8 cellular contexts compared by ENCODE assay signal in genomic region chr4:72302981-72303704, GRCh38.
A peak's percentile ranks its signal among the peaks of the same experiment; 100 is the strongest.
DNase-seq lines count a peak whose midpoint lies in the region; ATAC-seq and TF ChIP-seq lines count a peak whose summit lies in the region.

No MANE protein-coding gene starts in this region.

- H3K9me2 ChIP-seq in DOHH2 (replicated peaks; ENCODE audit: control insufficient read depth, low read length) = no peaks in the 10 kb centered on the region

- H4K20me1 ChIP-seq in DOHH2 (ENCODE audit: control insufficient read depth, insufficient read depth, low read depth, low read length) = no peaks in the 10 kb centered on the region

- H3K79me2 ChIP-seq in DOHH2 (ENCODE audit: control insufficient read depth, low read length) = no peaks in the 10 kb centered on the region

- no peaks in the 10 kb centered on the region for H3K27me3 Mint-ChIP-seq in activated naive CD8-positive, alpha-beta T cell treated with anti-CD3 and anti-CD28 coated beads for 36 hours

- no peaks in the 10 kb centered on the region for H3F3A ChIP-seq in DOHH2 (ENCODE audit: control insufficient read depth, insufficient read depth)

- POLR2A ChIA-PET in RWPE1 (lab: Yijun Ruan, JAX; ENCODE audit: low non-redundant PET) = no interaction called here

- no peaks in the 10 kb centered on the region for H3K36me3 Mint-ChIP-seq in activated naive CD8-positive, alpha-beta T cell treated with anti-CD3 and anti-CD28 coated beads for 36 hours

- no peaks in the 10 kb centered on the region for H3K4me1 ChIP-seq in DOHH2 (ENCODE audit: control insufficient read depth, low read length)

- no peak overlapping the region for H3K4me2 ChIP-seq in DOHH2 (ENCODE audit: low read length)

- DNase-seq in RWPE1 (ENCODE audit: low spot score) (peak; percentile 20), iPS DF 19.7 (ENCODE audit: low read depth, low spot score) (peak; percentile 35)
- DNase-seq in activated naive CD8-positive, alpha-beta T cell treated with anti-CD3 and anti-CD28 coated beads for 36 hours = peak; percentile 25
- peak; percentile 1 to 51 (median 4) for DNase-seq in stimulated activated CD4-positive, alpha-beta T cell treated with anti-CD3 and anti-CD28 coated beads, Interleukin-12 subunit alpha, Interleukin-12 subunit beta, amount 100 ng/mL, for 48 hours (ENCODE audit: low read depth in 2 of 3, low spot score in 1 of 3)

- no peaks in the 10 kb centered on the region for H3K9me3 ChIP-seq in DOHH2 (ENCODE audit: control insufficient read depth, insufficient read depth, low read length)

- no peaks in the 10 kb centered on the region for H3K9me3 Mint-ChIP-seq in activated naive CD8-positive, alpha-beta T cell treated with anti-CD3 and anti-CD28 coated beads for 36 hours

- ATAC-seq in GM19372 (IDR thresholded peaks at IDR 0.05; ENCODE audit: low read depth, unreplicated experiment) = peak; percentile 89
- peak; percentile 92 for ATAC-seq in HG03342 (IDR thresholded peaks at IDR 0.05; ENCODE audit: unreplicated experiment)
- ATAC-seq in HG03457 (IDR thresholded peaks at IDR 0.05; ENCODE audit: unreplicated experiment) = no peak

- TF ChIP-seq CTCF in DOHH2 (IDR thresholded peaks at IDR 0.05; ENCODE audit: low read depth, low read length, poor library complexity, severe bottlenecking) = peak; percentile 76
- TF ChIP-seq CTCF in RWPE1 (conservative IDR thresholded peaks at IDR 0.05; ENCODE audit: low read depth) = peak; percentile 68

- H3K36me3 ChIP-seq in DOHH2 (ENCODE audit: control insufficient read depth, low read length) = no peaks in the 10 kb centered on the region

- no peaks in the 10 kb centered on the region for H3K4me1 Mint-ChIP-seq in activated naive CD8-positive, alpha-beta T cell treated with anti-CD3 and anti-CD28 coated beads for 36 hours

- H3K4me3 ChIP-seq in DOHH2 (ENCODE audit: low read length) = no peak overlapping the region

- H3K27ac Mint-ChIP-seq in activated naive CD8-positive, alpha-beta T cell treated with anti-CD3 and anti-CD28 coated beads for 36 hours = no peak overlapping the region

- CTCF ChIA-PET in RWPE1 (lab: Yijun Ruan, JAX) = interaction anchor here (0.5 to 1.3 kb wide), 6 partner anchors 15 to 1391 kb away, joined by 3 to 8 read pairs (median 3); no protein-coding TSS in a partner anchor

- H3K27me3 ChIP-seq in DOHH2 (ENCODE audit: control insufficient read depth, low read length) = no peaks in the 10 kb centered on the region

- H3K27ac ChIP-seq in DOHH2 (ENCODE audit: low read depth, low read length) (no peak overlapping the region), RWPE1 (no peak overlapping the region)

- H3K4me3 Mint-ChIP-seq in activated naive CD8-positive, alpha-beta T cell treated with anti-CD3 and anti-CD28 coated beads for 36 hours = no peak overlapping the region
